27 cellular contexts compared by ENCODE assay signal in the genomic region with DNA sequence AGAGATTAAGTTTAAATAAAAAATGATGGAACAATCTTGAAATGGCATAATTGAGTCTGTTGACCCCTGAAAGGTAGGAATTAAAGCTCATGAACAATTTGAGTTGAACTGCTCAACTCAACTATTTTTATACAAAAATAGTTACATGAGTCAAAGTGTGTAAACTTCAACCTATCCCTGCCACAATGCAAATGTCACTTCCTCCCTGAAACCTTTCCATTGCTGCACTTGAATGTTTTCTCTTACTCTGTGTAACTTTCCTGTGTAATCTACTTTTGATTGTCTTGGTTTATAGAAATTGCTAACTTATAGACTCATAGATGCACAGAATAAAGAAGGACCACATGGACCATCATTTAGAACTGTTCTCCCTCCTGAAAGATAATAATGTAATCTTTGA.
"Had no signal": no experiment of that assay in that cellular context is flagged by ENCODE, and none has a peak within 500 bp of the region (broad histone marks: within the 10 kb centered on the region; RNA-seq: fewer than 3 reads in every experiment).

No MANE protein-coding gene starts in this region.

- H3K4me3 ChIP-seq: dorsolateral prefrontal cortex, PC-9, SK-N-MC had no signal

- H2AFZ ChIP-seq: PC-9 had no signal

- H3K4me1 Mint-ChIP-seq: activated CD8-positive, alpha-beta memory T cell treated with anti-CD3 and anti-CD28 coated beads, Interleukin-2, amount 10 ng/mL, durations not matched to agents 7 days and 5 days; brain; central memory CD8-positive, alpha-beta T cell had no signal

- H3K4me3 Mint-ChIP-seq: activated CD8-positive, alpha-beta memory T cell treated with anti-CD3 and anti-CD28 coated beads, Interleukin-2, amount 10 ng/mL, durations not matched to agents 7 days and 5 days; activated CD8-positive, alpha-beta T cell treated with anti-CD3 and anti-CD28 coated beads, Interleukin-2, amount 10 ng/mL, durations not matched to agents 7 days and 5 days; activated naive CD8-positive, alpha-beta T cell; activated T-cell treated with anti-CD3 and anti-CD28 coated beads, Interleukin-2, amount 50 U/mL, for 24 hours; activated T-helper 1 cell treated with anti-CD3 and anti-CD28 coated beads, Interleukin-12 subunit alpha, Interleukin-12 subunit beta, Interleukin-2, Interleukin-4 antibody, amounts not matched to agents 30 ng/mL and 10 ng/mL and 1 ng/mL, durations not matched to agents 14 hours and 24 hours and 36 hours; brain; central memory CD8-positive, alpha-beta T cell; T-helper 2 cell treated with Interferon-gamma antibody and Interleukin-4, amounts not matched to agents 5 μg/mL and 100 μg/mL, for 36 hours; WTC11 had no signal

- H3K36me3 Mint-ChIP-seq: activated CD8-positive, alpha-beta memory T cell treated with anti-CD3 and anti-CD28 coated beads, Interleukin-2, amount 10 ng/mL, durations not matched to agents 7 days and 5 days; activated naive CD8-positive, alpha-beta T cell; brain; WTC11 had no signal

- H3K27ac Mint-ChIP-seq: activated CD8-positive, alpha-beta memory T cell treated with anti-CD3 and anti-CD28 coated beads, Interleukin-2, amount 10 ng/mL, durations not matched to agents 7 days and 5 days; activated CD8-positive, alpha-beta T cell treated with anti-CD3 and anti-CD28 coated beads, Interleukin-2, amount 10 ng/mL, durations not matched to agents 7 days and 5 days; activated naive CD8-positive, alpha-beta T cell; activated T-cell treated with anti-CD3 and anti-CD28 coated beads, Interleukin-2, amount 50 U/mL, for 24 hours; activated T-helper 1 cell treated with anti-CD3 and anti-CD28 coated beads, Interleukin-12 subunit alpha, Interleukin-12 subunit beta, Interleukin-2, Interleukin-4 antibody, amounts not matched to agents 30 ng/mL and 10 ng/mL and 1 ng/mL, durations not matched to agents 14 hours and 24 hours and 36 hours; brain; T-helper 2 cell treated with Interferon-gamma antibody and Interleukin-4, amounts not matched to agents 5 μg/mL and 100 μg/mL, for 36 hours; WTC11 had no signal

- ATAC-seq: activated CD8-positive, alpha-beta memory T cell treated with anti-CD3 and anti-CD28 coated beads, Interleukin-2, amount 10 ng/mL, durations not matched to agents 7 days and 5 days; activated CD8-positive, alpha-beta T cell treated with anti-CD3 and anti-CD28 coated beads, Interleukin-2, amount 10 ng/mL, durations not matched to agents 7 days and 5 days; WTC11 had no signal

- H3K27me3 Mint-ChIP-seq: activated CD8-positive, alpha-beta memory T cell treated with anti-CD3 and anti-CD28 coated beads, Interleukin-2, amount 10 ng/mL, durations not matched to agents 7 days and 5 days; activated T-cell treated with anti-CD3 and anti-CD28 coated beads, Interleukin-2, amount 50 U/mL, for 24 hours; brain; central memory CD8-positive, alpha-beta T cell had no signal

- DNase-seq: activated CD4-positive, alpha-beta T cell treated with anti-CD3 and anti-CD28 coated beads for 48 hours; activated CD4-positive, alpha-beta T cell treated with anti-CD3 and anti-CD28 coated beads, Interleukin-2, amount 50 U/mL, for 4 hours; activated CD4-positive, CD25-positive, alpha-beta regulatory T cell treated with anti-CD3 and anti-CD28 coated beads, Interleukin-2, amount 50 U/mL, for 72 hours; activated CD8-positive, alpha-beta memory T cell treated with anti-CD3 and anti-CD28 coated beads, Interleukin-2, amount 10 ng/mL, durations not matched to agents 7 days and 5 days; activated CD8-positive, alpha-beta T cell treated with anti-CD3 and anti-CD28 coated beads, Interleukin-2, amount 10 ng/mL, durations not matched to agents 7 days and 5 days; activated effector memory CD4-positive, alpha-beta T cell treated with Interleukin-2 at 50 U/mL for 16 hours; activated naive CD4-positive, alpha-beta T cell treated with Interleukin-2 at 50 U/mL for 16 hours; activated T-cell treated with anti-CD3 and anti-CD28 coated beads, Interleukin-2, amount 50 U/mL, for 24 hours; amygdala; cortex of kidney; dorsolateral prefrontal cortex; NCI-H1048; NCI-H146; NCI-H187 treated with DMSO at 0.1 percent for 48 hours; NCI-H2081 treated with DMSO at 0.1 percent for 48 hours; NCI-H446; NCI-H524; PC-9; SW 1271 had no signal

- H3K4me2 ChIP-seq: PC-9 had no signal

- H3K27ac ChIP-seq: dorsolateral prefrontal cortex, PC-9, SK-N-MC had no signal

- FAIRE-seq: astrocyte had no signal
